ENCODE assay signal across 10 cellular contexts in genomic region chr9:92481029-92481633, GRCh38. TPM values are rescaled to one million over a fixed set of nuclear protein-coding genes. Genes with fewer than 3 reads are reported as not detected.
DNase-seq lines count a peak whose midpoint lies in the region; ATAC-seq and TF ChIP-seq lines count a peak whose summit lies in the region.
"Had no signal": no experiment of that assay in that cellular context is flagged by ENCODE, and none has a peak within 500 bp of the region (broad histone marks: within the 10 kb centered on the region; RNA-seq: fewer than 3 reads in every experiment).

No MANE protein-coding gene starts in this region.

- no peak for TF ChIP-seq CTCF in hepatocyte (IDR thresholded peaks at IDR 0.05; ENCODE audit: poor library complexity)
- TF ChIP-seq CTCF in thyroid gland (IDR thresholded peaks at IDR 0.05): no peak

- 63% methylated on average over 2 of the region's 2 CpGs for WGBS in hepatocyte (ENCODE audit: low lambda C conversion rate, missing lambda C conversion rate)
- 68 to 72% methylated on average over 2 of the region's 2 CpGs for WGBS in thyroid gland, 2 donors

- CTCF ChIA-PET in activated CD4-positive, alpha-beta T cell treated with anti-CD3 and anti-CD28 coated beads, Interleukin-2, amount 10 ng/mL, durations not matched to agents 7 days and 5 days (lab: Charles Lee): interaction anchor here (0.6 kb wide), 1 partner anchor 238 kb away, joined by 4 read pairs; no protein-coding TSS in a partner anchor

- H3K27ac Mint-ChIP-seq in activated CD4-positive, alpha-beta T cell treated with anti-CD3 and anti-CD28 coated beads, Interleukin-2, amount 10 ng/mL, durations not matched to agents 7 days and 5 days: peak overlapping the region; percentile 14
- H3K27ac Mint-ChIP-seq in T-helper 1 cell treated with Interleukin-12 subunit alpha and Interleukin-12 subunit beta and Interleukin-4 antibody, amounts not matched to agents 30 μg/mL and 1 μg/mL, for 36 hours: peak overlapping the region; percentile 39

- ATAC-seq in HG03439 (IDR thresholded peaks at IDR 0.05; ENCODE audit: unreplicated experiment): no peak
- ATAC-seq: A549 had no signal

- H3K36me3 ChIP-seq in hepatocyte (replicated peaks; ENCODE audit: insufficient read depth, low read depth): no peaks in the 10 kb centered on the region
- H3K36me3 ChIP-seq in thyroid gland: no peaks in the 10 kb centered on the region

- peaks cover 12% of the 10 kb centered on the region for H3K4me1 ChIP-seq in hepatocyte (ENCODE audit: insufficient read depth)
- no peaks in the 10 kb centered on the region for H3K4me1 ChIP-seq in thyroid gland

- intact Hi-C loops in thyroid gland (cut with DNase I): no loop called here

- no peak overlapping the region for H3K4me3 Mint-ChIP-seq in activated CD4-positive, alpha-beta T cell treated with anti-CD3 and anti-CD28 coated beads, Interleukin-2, amount 10 ng/mL, durations not matched to agents 7 days and 5 days
- H3K4me3 Mint-ChIP-seq in T-helper 1 cell treated with Interleukin-12 subunit alpha and Interleukin-12 subunit beta and Interleukin-4 antibody, amounts not matched to agents 30 μg/mL and 1 μg/mL, for 36 hours: no peak overlapping the region

- H3K36me3 Mint-ChIP-seq in activated CD4-positive, alpha-beta T cell treated with anti-CD3 and anti-CD28 coated beads, Interleukin-2, amount 10 ng/mL, durations not matched to agents 7 days and 5 days (ENCODE audit: low read depth): no peaks in the 10 kb centered on the region
- H3K36me3 Mint-ChIP-seq in T-helper 1 cell treated with Interleukin-12 subunit alpha and Interleukin-12 subunit beta and Interleukin-4 antibody, amounts not matched to agents 30 μg/mL and 1 μg/mL, for 36 hours (ENCODE audit: low read depth): no peaks in the 10 kb centered on the region

- H3K4me3 ChIP-seq in hepatocyte (no peak overlapping the region), thyroid gland (replicated peaks in 1 of 3) (no peak overlapping the region)
- H3K4me3 ChIP-seq: A549 had no signal

- H3K27ac ChIP-seq in hepatocyte (peak overlapping the region; percentile 82), thyroid gland (peak overlapping the region in 2 of 3 donors; percentile 31 to 46)
- H3K27ac ChIP-seq: A549 had no signal

- POLR2A ChIA-PET in activated CD4-positive, alpha-beta T cell treated with anti-CD3 and anti-CD28 coated beads, Interleukin-2, amount 10 ng/mL, durations not matched to agents 7 days and 5 days (lab: Charles Lee): no interaction called here

- H3K9me3 Mint-ChIP-seq in activated CD4-positive, alpha-beta T cell treated with anti-CD3 and anti-CD28 coated beads, Interleukin-2, amount 10 ng/mL, durations not matched to agents 7 days and 5 days: no peaks in the 10 kb centered on the region
- H3K9me3 Mint-ChIP-seq in T-helper 1 cell treated with Interleukin-12 subunit alpha and Interleukin-12 subunit beta and Interleukin-4 antibody, amounts not matched to agents 30 μg/mL and 1 μg/mL, for 36 hours: no peaks in the 10 kb centered on the region

- no peaks in the 10 kb centered on the region for H3K9me3 ChIP-seq in hepatocyte (ENCODE audit: low read depth)
- H3K9me3 ChIP-seq in thyroid gland: no peaks in the 10 kb centered on the region
- H3K9me3 ChIP-seq: A549 had no signal

- peaks cover 6% of the 10 kb centered on the region for H3K4me1 Mint-ChIP-seq in activated CD4-positive, alpha-beta T cell treated with anti-CD3 and anti-CD28 coated beads, Interleukin-2, amount 10 ng/mL, durations not matched to agents 7 days and 5 days
- peaks cover 6% of the 10 kb centered on the region for H3K4me1 Mint-ChIP-seq in T-helper 1 cell treated with Interleukin-12 subunit alpha and Interleukin-12 subunit beta and Interleukin-4 antibody, amounts not matched to agents 30 μg/mL and 1 μg/mL, for 36 hours (ENCODE audit: low read depth)

- no peak for DNase-seq in activated CD4-positive, alpha-beta T cell treated with anti-CD3 and anti-CD28 coated beads, Interleukin-2, amount 10 ng/mL, durations not matched to agents 7 days and 5 days
- DNase-seq in activated CD4-positive, alpha-beta T cell treated with anti-CD3 and anti-CD28 coated beads, Interleukin-2, amount 50 U/mL, for 48 hours: no peak
- DNase-seq in hepatocyte (ENCODE audit: low spot score): no peak
- DNase-seq in thyroid gland: no peak
- DNase-seq in SKM-1 treated with dmso at 0.1 percent for 144 hours (lab: John Stamatoyannopoulos, UW; ENCODE audit: unreplicated experiment): no peak
- no peak for DNase-seq in stimulated activated CD4-positive, alpha-beta T cell treated with anti-CD3 and anti-CD28 coated beads, Interleukin-4, amount 100 ng/mL, for 1 hour
- DNase-seq: NCI-H446 had no signal

- no peaks in the 10 kb centered on the region for H3K27me3 ChIP-seq in hepatocyte
- H3K27me3 ChIP-seq in thyroid gland: no peaks in the 10 kb centered on the region

- H3K27me3 Mint-ChIP-seq in activated CD4-positive, alpha-beta T cell treated with anti-CD3 and anti-CD28 coated beads, Interleukin-2, amount 10 ng/mL, durations not matched to agents 7 days and 5 days: no peaks in the 10 kb centered on the region
- H3K27me3 Mint-ChIP-seq in T-helper 1 cell treated with Interleukin-12 subunit alpha and Interleukin-12 subunit beta and Interleukin-4 antibody, amounts not matched to agents 30 μg/mL and 1 μg/mL, for 36 hours (ENCODE audit: low read depth): no peaks in the 10 kb centered on the region

- peak overlapping the region; percentile 16 for H3K4me2 ChIP-seq in hepatocyte
- H3K4me2 ChIP-seq: A549 had no signal

- H3K9me2 ChIP-seq in hepatocyte (replicated peaks; ENCODE audit: insufficient read depth): no peaks in the 10 kb centered on the region

- no peaks in the 10 kb centered on the region for H4K20me1 ChIP-seq in hepatocyte (ENCODE audit: insufficient read depth, poor library complexity, severe bottlenecking)

- no peaks in the 10 kb centered on the region for H3K79me2 ChIP-seq in hepatocyte

- no peak overlapping the region for H2AFZ ChIP-seq in hepatocyte

- no peak for TF ChIP-seq POLR2A in thyroid gland (IDR thresholded peaks at IDR 0.05)

RNA-seq across cellular contexts. Expression of gene ASPN, which starts 1.2 kb away (rescaled TPM):
- total RNA-seq in activated CD4-positive, alpha-beta T cell treated with anti-CD3 and anti-CD28 coated beads, Interleukin-2, amount 10 ng/mL, durations not matched to agents 7 days and 5 days: not detected
- total RNA-seq in hepatocyte (33.6 and 35.3 TPM in 2 replicates), thyroid gland (10 to 100 TPM in 1 of 4 donors, 1 to 10 TPM in 3; 2.4 to 15.3 (median 7.4) TPM)
- polyA plus RNA-seq in hepatocyte: 12.5 and 14.0 TPM in 2 replicates
- polyA plus RNA-seq: A549 had no signal

RNA-seq across cellular contexts. Expression of gene ECM2, which starts 54.7 kb away (rescaled TPM):
- total RNA-seq in activated CD4-positive, alpha-beta T cell treated with anti-CD3 and anti-CD28 coated beads, Interleukin-2, amount 10 ng/mL, durations not matched to agents 7 days and 5 days: not detected
- 15.9 and 20.8 TPM in 2 replicates for total RNA-seq in hepatocyte
- polyA plus RNA-seq in hepatocyte: 1.1 and 4.0 TPM in 2 replicates
- total RNA-seq in thyroid gland: 10 to 100 TPM in 3 of 4 donors, 1 to 10 TPM in 1; 4.9 to 15.2 (median 12.6) TPM

RNA-seq across cellular contexts. Expression of gene OMD, which starts 56.9 kb away (rescaled TPM):
- total RNA-seq in activated CD4-positive, alpha-beta T cell treated with anti-CD3 and anti-CD28 coated beads, Interleukin-2, amount 10 ng/mL, durations not matched to agents 7 days and 5 days: not detected
- total RNA-seq in hepatocyte: 0.17 and 0.28 TPM in 2 replicates
- 0.18 and 0.47 TPM in 2 replicates for polyA plus RNA-seq in hepatocyte
- 10 to 100 TPM in 3 of 4 donors, 1 to 10 TPM in 1; 6.0 to 52.4 (median 16.6) TPM for total RNA-seq in thyroid gland
- polyA plus RNA-seq: A549 had no signal

Comparison
In these comparisons a context has a peak if more than half of its experiments do, and no peak if none do; other contexts are left out.
1. RNA of gene ECM2, which starts 54.7 kb away (total RNA-seq): 15.9 to 20.8 TPM in hepatocyte and 4.9 to 15.2 TPM in thyroid gland; not detected in activated CD4-positive, alpha-beta T cell treated with anti-CD3 and anti-CD28 coated beads, Interleukin-2, amount 10 ng/mL, durations not matched to agents 7 days and 5 days; every median in the first group is over 4 times any median in the second.